ENCODE assay signal across 7 cellular contexts in the genomic region with DNA sequence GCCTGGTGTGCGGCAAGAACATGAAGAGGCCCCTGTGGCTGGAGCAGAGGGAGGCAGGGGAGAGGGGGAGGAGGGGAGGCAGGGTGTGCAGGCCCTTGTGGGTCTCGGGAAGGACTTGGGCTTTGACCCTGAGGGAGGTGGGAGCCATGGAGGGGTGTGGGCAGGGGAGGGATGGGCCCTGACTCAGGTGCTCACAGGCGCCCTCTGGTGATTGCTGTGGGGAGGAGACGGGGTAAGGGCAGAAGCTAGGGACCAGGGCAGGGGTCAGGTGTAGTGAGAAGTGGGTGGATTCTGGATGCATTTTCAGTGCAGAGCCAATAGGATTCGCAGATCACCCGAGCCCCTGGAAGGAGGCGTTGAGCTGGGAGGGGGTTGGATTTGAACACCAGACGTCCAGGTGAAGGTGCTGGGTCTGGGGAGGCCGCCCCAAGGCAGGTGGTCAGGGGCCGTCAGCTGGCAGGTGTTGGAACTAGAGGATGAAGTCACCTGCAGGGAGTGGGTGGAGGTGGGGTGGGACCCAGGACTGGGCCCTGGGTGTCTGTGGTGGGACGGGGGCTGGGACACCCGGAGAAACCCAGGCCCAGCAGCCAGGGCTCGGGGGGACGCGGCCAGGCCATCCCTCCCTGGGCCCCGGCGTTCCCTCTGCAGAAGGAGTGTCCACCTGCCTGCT.
DNase-seq lines count a peak whose midpoint lies in the region; ATAC-seq, FAIRE-seq and TF ChIP-seq lines count a peak whose summit lies in the region.

No MANE protein-coding gene starts in this region.

- no peak overlapping the region for H3K27ac ChIP-seq in PC-3 (ENCODE audit: low read length)
- no peak overlapping the region for H3K27ac ChIP-seq in right lobe of liver

- no peaks in the 10 kb centered on the region for H3F3A ChIP-seq in PC-3 (ENCODE audit: low read length, unreplicated experiment)

- no peak overlapping the region for H3K4me2 ChIP-seq in PC-3 (ENCODE audit: low read length)

- CTCF ChIA-PET in PC-3 (lab: Charles Lee) = interaction anchor here (0.5 to 0.6 kb wide), 2 partner anchors 51 to 333 kb away, joined by 3 to 5 read pairs; no protein-coding TSS in a partner anchor

- WGBS in right lobe of liver (ENCODE audit: insufficient coverage, low coverage, low lambda C conversion rate, missing lambda C conversion rate) = 54% methylated on average over 7 of the region's 17 CpGs

- DNase-seq in GM12891 (ENCODE audit: insufficient read length, low spot score) (peak; percentile 70), PC-3 (peak; percentile 39), astrocyte of the spinal cord (ENCODE audit: low read depth, low spot score) (no peak), right lobe of liver (peak; percentile 49 to 60 (median 55)), dedifferentiated amniotic fluid mesenchymal stem cell (ENCODE audit: extremely low spot score) (no peak)
- no peak for DNase-seq in central memory CD4-positive, alpha-beta T cell

- H3K9me2 ChIP-seq in PC-3 (replicated peaks; ENCODE audit: low read length) = no peaks in the 10 kb centered on the region

- peak; percentile 66 for ATAC-seq in PC-3
- ATAC-seq in right lobe of liver = peak; percentile 55 to 71 (median 60)
- ATAC-seq in GM21423 (IDR thresholded peaks at IDR 0.05; ENCODE audit: unreplicated experiment) = no peak

- POLR2A ChIA-PET in PC-3 (lab: Charles Lee; ENCODE audit: unreplicated experiment) = no interaction called here

- in situ Hi-C loops in astrocyte of the spinal cord (cut with HindIII; ENCODE audit: low sequenced_read_pairs) = no loop called here

- H3K36me3 ChIP-seq in PC-3 (ENCODE audit: low read depth, low read length) (no peaks in the 10 kb centered on the region), right lobe of liver (peaks cover 0 to 3% (median 0%) of the 10 kb centered on the region in 4 donors)

- BruUV-seq in PC-3 (replicated peaks; lab: Mats Ljungman, UMichigan) = no TSS peak

- peak; percentile 74 for FAIRE-seq in GM12891 (lab: Jason Lieb, UNC)

- H3K9me3 ChIP-seq in PC-3 (ENCODE audit: low read length) (no peaks in the 10 kb centered on the region), right lobe of liver (no peaks in the 10 kb centered on the region)

- no peak overlapping the region for H3K9ac ChIP-seq in PC-3 (ENCODE audit: low read length)

- H3K4me1 ChIP-seq in PC-3 (ENCODE audit: insufficient read depth, low read length) = no peaks in the 10 kb centered on the region
- H3K4me1 ChIP-seq in right lobe of liver = no peaks in the 10 kb centered on the region

- peak; percentile 67 for TF ChIP-seq CTCF in PC-3 (conservative IDR thresholded peaks at IDR 0.05; ENCODE audit: low read depth, low read length)
- peak; percentile 67 for TF ChIP-seq CTCF in astrocyte of the spinal cord (IDR thresholded peaks at IDR 0.05; ENCODE audit: low read depth, low read length)
- peak; percentile 23 to 53 (median 36) for TF ChIP-seq CTCF in right lobe of liver (IDR thresholded peaks at IDR 0.05)

- TF ChIP-seq POLR2A in GM12891 (IDR thresholded peaks at IDR 0.05; ENCODE audit: low read depth, low read length) (no peak; the same call in 1 of the 2 replicates), right lobe of liver (IDR thresholded peaks at IDR 0.05) (no peak)

- no peaks in the 10 kb centered on the region for H3K79me2 ChIP-seq in PC-3 (ENCODE audit: low read length)

- H3K4me3 ChIP-seq in PC-3 (ENCODE audit: low read length) = no peak overlapping the region
- no peak overlapping the region for H3K4me3 ChIP-seq in astrocyte of the spinal cord (ENCODE audit: low read depth, low read length)
- H3K4me3 ChIP-seq in right lobe of liver = no peak overlapping the region

- intact Hi-C loops in PC-3 (cut with micrococcal nuclease) (no loop called here), right lobe of liver (cut with DNase I) (loop anchor here in 1 of 2 donors (10.0 kb wide), 1 partner anchor 99 kb away; no protein-coding TSS in a partner anchor)

- no peaks in the 10 kb centered on the region for H4K20me1 ChIP-seq in PC-3 (ENCODE audit: low read length)

- H3K27me3 ChIP-seq in PC-3 (ENCODE audit: low read length) (no peaks in the 10 kb centered on the region), right lobe of liver (no peaks in the 10 kb centered on the region)

- no peak overlapping the region for H2AFZ ChIP-seq in PC-3 (ENCODE audit: low read length)

TF ChIP-seq in GM12891, 5 proteins besides CTCF, POLR2A, EP300 and RAD21:
- TF ChIP-seq SPI1 (IDR thresholded peaks at IDR 0.05; ENCODE audit: low read depth, low read length) (no peak), PAX5 (IDR thresholded peaks at IDR 0.05; ENCODE audit: insufficient read depth, low read length, severe bottlenecking) (no peak), TAF1 (IDR thresholded peaks at IDR 0.05; ENCODE audit: low read depth, low read length) (no peak), POU2F2 (IDR thresholded peaks at IDR 0.05; ENCODE audit: low read depth, low read length) (no peak), POLR2AphosphoS5 (IDR thresholded peaks at IDR 0.05; ENCODE audit: low read depth, low read length) (no peak; the same call in 1 of the 2 replicates)
TF ChIP-seq in GM12891: peak in this region for 0.

Comparison
In these comparisons a context has a peak if more than half of its experiments do, and no peak if none do; other contexts are left out.
1. DNase-seq: peak in GM12891 (single experiment), PC-3 (single experiment) and right lobe of liver (3 of 3); none in astrocyte of the spinal cord (single experiment), central memory CD4-positive, alpha-beta T cell (single experiment) and dedifferentiated amniotic fluid mesenchymal stem cell (single experiment).
2. Peak in every context shown above with its lines, with median percentiles within 50 percentile points of each other: CTCF ChIP-seq.